Comparison of ENCODE assay signal across 13 cellular contexts in the genomic region with DNA sequence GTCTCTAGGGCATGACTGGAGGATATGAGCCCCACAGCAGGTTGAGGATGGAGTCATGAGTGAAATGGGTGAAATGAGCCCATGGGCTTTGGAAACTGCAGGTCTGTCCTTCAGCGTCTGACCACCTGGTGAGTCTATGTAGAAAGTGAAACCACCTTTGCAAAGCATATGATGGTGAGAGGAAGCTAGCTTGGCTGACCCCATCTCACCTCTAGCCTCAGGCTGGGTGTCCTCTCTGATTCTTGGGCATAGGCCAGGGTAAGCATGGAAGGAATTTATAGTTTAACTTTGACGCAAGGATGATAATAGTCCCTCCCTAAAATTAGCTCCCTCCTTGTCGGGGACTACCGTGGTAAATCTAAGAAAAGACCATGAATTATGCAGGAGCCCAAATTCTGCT. TPM values are rescaled to one million over a fixed set of nuclear protein-coding genes. Genes with fewer than 3 reads are reported as not detected.
DNase-seq lines count a peak whose midpoint lies in the region; TF ChIP-seq lines count a peak whose summit lies in the region.
"Not testable (repeated sequence)": the region's sequence is repeated elsewhere in the genome, so short reads cannot be mapped to it uniquely, and the experiment has no call there.
"Had no signal": no experiment of that assay in that cellular context is flagged by ENCODE, and none has a peak within 500 bp of the region (broad histone marks: within the 10 kb centered on the region; RNA-seq: fewer than 3 reads in every experiment).

No MANE protein-coding gene starts in this region.

- POLR2A ChIA-PET in PC-9 (lab: Charles Lee; ENCODE audit: unreplicated experiment): not testable (repeated sequence)

- H3K27ac ChIP-seq in PC-9: not testable (repeated sequence)

- in situ Hi-C loops in G401 (cut with HindIII; ENCODE audit: low sequenced_read_pairs); SK-MEL-5 (cut with HindIII; ENCODE audit: low pct_unique_long_range_greater_than_20kb, low sequenced_read_pairs): not testable (repeated sequence)

- BruUV-seq in PC-9 (replicated peaks; lab: Mats Ljungman, UMichigan): not testable (repeated sequence)

- intact Hi-C loops in PC-9 (cut with micrococcal nuclease; ENCODE audit: unreplicated experiment): not testable (repeated sequence)

- not testable (repeated sequence) for H3K4me1 ChIP-seq in PC-9 (replicated peaks; ENCODE audit: insufficient read depth)

- H2AFZ ChIP-seq in PC-9: not testable (repeated sequence)

- DNase-seq in A172 (ENCODE audit: low spot score): peak; percentile 66
- DNase-seq in G401 (ENCODE audit: low spot score): peak; percentile 74
- DNase-seq in NCI-H226: peak; percentile 48
- peak in 1 of 2 experiments; percentile 60 for DNase-seq in PC-9
- peak; percentile 48 for DNase-seq in SK-MEL-5 (ENCODE audit: low read depth, low spot score)
- DNase-seq in cerebellar cortex (ENCODE audit: low spot score): peak; percentile 93
- peak; percentile 24 for DNase-seq in fibroblast of villous mesenchyme (ENCODE audit: low read depth)

- H3K36me3 ChIP-seq in PC-9 (ENCODE audit: low read depth): not testable (repeated sequence)

- not testable (repeated sequence) for H3K27me3 ChIP-seq in PC-9 (ENCODE audit: insufficient read depth, low read depth)

- TF ChIP-seq CTCF in PC-9 (conservative IDR thresholded peaks at IDR 0.05); fibroblast of villous mesenchyme (IDR thresholded peaks at IDR 0.05; ENCODE audit: insufficient read depth, low read depth, low read length): not testable (repeated sequence)

- CTCF ChIA-PET in PC-9 (lab: Charles Lee): not testable (repeated sequence)

- H3K9me2 ChIP-seq in PC-9 (ENCODE audit: insufficient read depth): not testable (repeated sequence)

- H3K4me2 ChIP-seq in PC-9: peak overlapping the region; percentile 21

- H3K4me3 ChIP-seq in PC-9; fibroblast of villous mesenchyme (ENCODE audit: low read depth, low read length): not testable (repeated sequence)

- H4K20me1 ChIP-seq in PC-9 (ENCODE audit: insufficient read depth): not testable (repeated sequence)

- H3F3A ChIP-seq in PC-9 (ENCODE audit: insufficient read depth, low read depth): not testable (repeated sequence)

- H3K79me2 ChIP-seq in PC-9 (ENCODE audit: low read depth): not testable (repeated sequence)

- not testable (repeated sequence) for H3K9me3 ChIP-seq in PC-9 (ENCODE audit: insufficient read depth, low read depth)

RNA-seq across cellular contexts. Expression of a gene that starts 16.7 kb away (rescaled TPM):
- total RNA-seq in A172 (2014; rRNA removed; shearing (Covaris generic)): 2.1 and 3.6 TPM in 2 replicates
- 85.9 and 103 TPM in 2 replicates for total RNA-seq in G401 (2014; rRNA removed; shearing (Covaris generic))
- total RNA-seq in PC-9 (2021) (not detected in 2 replicates), fibroblast of villous mesenchyme (0.32 and 0.43 TPM in 2 replicates)
- total RNA-seq in SK-MEL-5 (2014; rRNA removed; shearing (Covaris generic)): 0.40 TPM in 1 of 2 replicates, not detected in the other
- 0.28 and 0.38 TPM in 2 replicates for polyA plus RNA-seq in SK-MEL-5 (2015; cell fraction: cytosol; rRNA removed)
- not detected in 2 replicates for polyA plus RNA-seq in SK-MEL-5 (2015; cell fraction: nucleus; rRNA removed)
- total RNA-seq: CD4-positive, alpha-beta T cell; CD8-positive, alpha-beta memory T cell; GM12878; H1; H7 had no signal
- polyA plus RNA-seq: CD14-positive monocyte; CD8-positive, alpha-beta memory T cell; GM12878; H1 had no signal

Comparison
In these comparisons a context has a peak if more than half of its experiments do, and no peak if none do; other contexts are left out.
1. RNA of a gene that starts 16.7 kb away (total RNA-seq): 85.9 to 103 TPM in G401; 2.1 to 3.6 TPM in A172, 0.32 to 0.43 TPM in fibroblast of villous mesenchyme, 0.40 TPM in SK-MEL-5 and not detected in PC-9; every median in the first group is over 10 times any median in the second.